17 cellular contexts compared by ENCODE assay signal in genomic region chr17:49959183-49959935, GRCh38. TPM values are rescaled to one million over a fixed set of nuclear protein-coding genes. Genes with fewer than 3 reads are reported as not detected.
A peak's percentile ranks its signal among the peaks of the same experiment; 100 is the strongest.
DNase-seq lines count a peak whose midpoint lies in the region; ATAC-seq and TF ChIP-seq lines count a peak whose summit lies in the region.
"Had no signal": no experiment of that assay in that cellular context is flagged by ENCODE, and none has a peak within 500 bp of the region (broad histone marks: within the 10 kb centered on the region; RNA-seq: fewer than 3 reads in every experiment).

No MANE protein-coding gene starts in this region.

- no peak overlapping the region for H3K27ac ChIP-seq in right atrium auricular region
- no peak overlapping the region for H3K27ac ChIP-seq in caudate nucleus (ENCODE audit: low read depth, low read length)
- H3K27ac ChIP-seq: psoas muscle, transverse colon had no signal

- no peak for ATAC-seq in Right ventricle myocardium inferior
- ATAC-seq: GM12878, psoas muscle had no signal

- H3K4me1 ChIP-seq in right atrium auricular region: peaks cover 0 to 11% of the 10 kb centered on the region in 2 donors

- DNase-seq in Right ventricle myocardium inferior (ENCODE audit: missing footprints): peak; percentile 11
- DNase-seq in right atrium auricular region (ENCODE audit: low spot score): no peak
- peak; percentile 85 to 90 for DNase-seq in NCI-H526 (lab: John Stamatoyannopoulos, UW)
- DNase-seq in caudate nucleus (lab: John Stamatoyannopoulos, UW): peak in 47 of 61 donors; percentile 3 to 83 (median 39)
- no peak for DNase-seq in NCI-H146 (lab: John Stamatoyannopoulos, UW)
- no peak for DNase-seq in GM03348 (ENCODE audit: low spot score)
- no peak for DNase-seq in CD1c-positive myeloid dendritic cell (ENCODE audit: extremely low spot score)
- no peak for DNase-seq in epidermal melanocyte (ENCODE audit: insufficient read length, low spot score)
- DNase-seq: activated naive CD4-positive, alpha-beta T cell treated with Interleukin-2 at 50 U/mL for 16 hours; DMS153; NCI-H1436; NCI-H524; psoas muscle; SHP77 treated with DMSO at 0.1 percent for 48 hours; stimulated activated CD4-positive, alpha-beta T cell treated with anti-CD3 and anti-CD28 coated beads, Interleukin-2, amount 100 ng/mL, for 24 hours; transverse colon had no signal

- intact Hi-C loops in Right ventricle myocardium inferior (cut with DNase I): no loop called here

- no peak overlapping the region for H3K4me3 ChIP-seq in right atrium auricular region
- H3K4me3 ChIP-seq: GM12878, psoas muscle, transverse colon had no signal

- H3K36me3 ChIP-seq in right atrium auricular region: no peaks in the 10 kb centered on the region
- H3K36me3 ChIP-seq: transverse colon had no signal

- no peak for TF ChIP-seq CTCF in right atrium auricular region (IDR thresholded peaks at IDR 0.05)

- H3K27me3 ChIP-seq in right atrium auricular region: peaks cover 10 to 20% of the 10 kb centered on the region in 2 donors

- H3K9me3 ChIP-seq in right atrium auricular region: no peaks in the 10 kb centered on the region
- H3K9me3 ChIP-seq: psoas muscle, transverse colon had no signal

RNA-seq across cellular contexts. Expression of gene DLX4, which starts 9.6 kb away (rescaled TPM):
- not detected for total RNA-seq in Right ventricle myocardium inferior
- total RNA-seq in right atrium auricular region: under 1 TPM in 1 of 2 donors, not detected in 1; 0.71 TPM
- total RNA-seq: psoas muscle, transverse colon had no signal

RNA-seq across cellular contexts. Expression of gene DLX3, which starts 35.7 kb away (rescaled TPM):
- total RNA-seq in Right ventricle myocardium inferior (not detected), right atrium auricular region (under 1 TPM in 1 of 2 donors, not detected in 1; 0.12 TPM)
- total RNA-seq: GM12878, psoas muscle, transverse colon had no signal

Comparison
In these comparisons a context has a peak if more than half of its experiments do, and no peak if none do; other contexts are left out.
1. DNase-seq: peak in Right ventricle myocardium inferior (single experiment), NCI-H526 (2 of 2) and caudate nucleus (47 of 61); none in right atrium auricular region (single experiment), NCI-H146 (single experiment), GM03348 (single experiment), CD1c-positive myeloid dendritic cell (single experiment) and epidermal melanocyte (single experiment).